20 cellular contexts compared by ENCODE assay signal in the genomic region with DNA sequence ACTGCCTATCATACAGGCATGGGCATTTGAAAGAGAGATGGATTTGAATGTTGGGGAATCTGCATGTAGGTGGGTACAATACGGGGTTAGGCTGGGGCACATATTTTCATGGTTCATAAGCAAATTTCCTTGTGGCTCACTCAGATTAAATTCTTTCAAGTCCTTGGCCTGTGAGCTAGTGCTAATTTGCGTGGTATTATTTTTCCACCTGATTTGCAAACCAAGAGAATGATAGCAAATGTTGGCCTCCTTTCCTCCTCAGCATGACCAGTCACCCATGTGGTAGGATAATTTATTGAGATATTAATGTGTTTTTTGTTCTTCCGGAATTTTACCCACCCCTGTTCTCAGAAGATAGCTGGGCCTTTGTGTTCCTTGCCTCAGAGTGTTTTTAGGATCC. TPM values are rescaled to one million over a fixed set of nuclear protein-coding genes. Genes with fewer than 3 reads are reported as not detected.
DNase-seq lines count a peak whose midpoint lies in the region; ATAC-seq and TF ChIP-seq lines count a peak whose summit lies in the region.
"Had no signal": no experiment of that assay in that cellular context is flagged by ENCODE, and none has a peak within 500 bp of the region (broad histone marks: within the 10 kb centered on the region; RNA-seq: fewer than 3 reads in every experiment).

No MANE protein-coding gene starts in this region.

- no peak overlapping the region for H2BK15ac ChIP-seq in mesenchymal stem cell (ENCODE audit: low read depth, poor library complexity, severe bottlenecking)

- TF ChIP-seq CTCF in vagina (IDR thresholded peaks at IDR 0.05): no peak

- H3K4ac ChIP-seq in mesenchymal stem cell (ENCODE audit: low read depth in 1 of 2, low read length in 2 of 2): no peak overlapping the region

- H2BK12ac ChIP-seq in mesenchymal stem cell (ENCODE audit: low read length in 2 of 2): no peak overlapping the region

- H3K23ac ChIP-seq in mesenchymal stem cell (ENCODE audit: low read length in 2 of 2): no peak overlapping the region

- no peaks in the 10 kb centered on the region for H3K79me1 ChIP-seq in mesenchymal stem cell (replicated peaks; ENCODE audit: low read length, poor library complexity, severe bottlenecking)

- no peak overlapping the region for H3K4me2 ChIP-seq in mesenchymal stem cell (ENCODE audit: low read length, poor library complexity, severe bottlenecking)
- H3K4me2 ChIP-seq: PC-9 had no signal

- H3K9ac ChIP-seq in mesenchymal stem cell (ENCODE audit: low read length): peak overlapping the region; percentile 75

- TF ChIP-seq POLR2A in vagina (IDR thresholded peaks at IDR 0.05): no peak

- H2BK120ac ChIP-seq in mesenchymal stem cell (ENCODE audit: low read depth, low read length): no peak overlapping the region

- ATAC-seq in HG03139 (IDR thresholded peaks at IDR 0.05; ENCODE audit: unreplicated experiment): no peak

- H3K27ac Mint-ChIP-seq in dendritic cell treated with granulocyte-macrophage colony-stimulating factor and Interleukin-4, amounts not matched to agents 40 ng/mL and 50 ng/mL, for 4 days: peak overlapping the region; percentile 90
- H3K27ac Mint-ChIP-seq: CD4-positive, alpha-beta memory T cell had no signal

- DNase-seq in NCI-H526 (lab: John Stamatoyannopoulos, UW) (peak; percentile 94 to 97), mesenchymal stem cell (no peak), vagina (ENCODE audit: extremely low spot score in 2 of 2) (no peak), UCSD-AML1 (lab: John Stamatoyannopoulos, UW; ENCODE audit: unreplicated experiment) (no peak), SIG-M5 (lab: John Stamatoyannopoulos, UW) (no peak)
- DNase-seq: Caco-2; CD4-positive, alpha-beta memory T cell; DMS 273 treated with DMSO at 0.1 percent for 48 hours; H7; MG63; NCI-H1436; NCI-H187 treated with DMSO at 0.1 percent for 48 hours; NCI-H2107; NCI-H446 treated with DMSO at 0.1 percent for 48 hours; PC-9; SHP77 had no signal

- no peak overlapping the region for H4K8ac ChIP-seq in mesenchymal stem cell (ENCODE audit: low read length)

- no peak overlapping the region for H3K14ac ChIP-seq in mesenchymal stem cell (ENCODE audit: low read length in 2 of 2)

- no peak overlapping the region for H3K4me3 Mint-ChIP-seq in dendritic cell treated with granulocyte-macrophage colony-stimulating factor and Interleukin-4, amounts not matched to agents 40 ng/mL and 50 ng/mL, for 4 days

- no peak overlapping the region for H3K18ac ChIP-seq in mesenchymal stem cell (ENCODE audit: low read depth in 1 of 2, low read length in 2 of 2)

- H3K36me3 Mint-ChIP-seq in dendritic cell treated with granulocyte-macrophage colony-stimulating factor and Interleukin-4, amounts not matched to agents 40 ng/mL and 50 ng/mL, for 4 days (ENCODE audit: low read depth): no peaks in the 10 kb centered on the region
- H3K36me3 Mint-ChIP-seq: CD4-positive, alpha-beta memory T cell had no signal

- H3K9me3 Mint-ChIP-seq in dendritic cell treated with granulocyte-macrophage colony-stimulating factor and Interleukin-4, amounts not matched to agents 40 ng/mL and 50 ng/mL, for 4 days: no peaks in the 10 kb centered on the region
- H3K9me3 Mint-ChIP-seq: CD4-positive, alpha-beta memory T cell had no signal

- H2AFZ ChIP-seq in mesenchymal stem cell (ENCODE audit: low read depth, low read length): no peak overlapping the region
- H2AFZ ChIP-seq: PC-9 had no signal

- H3K27me3 Mint-ChIP-seq in dendritic cell treated with granulocyte-macrophage colony-stimulating factor and Interleukin-4, amounts not matched to agents 40 ng/mL and 50 ng/mL, for 4 days: peaks cover 1% of the 10 kb centered on the region

- H3K4me1 ChIP-seq in mesenchymal stem cell (ENCODE audit: control insufficient read depth, insufficient read depth, low read depth, low read length): no peaks in the 10 kb centered on the region
- peaks cover 58% of the 10 kb centered on the region for H3K4me1 ChIP-seq in vagina
- H3K4me1 ChIP-seq: Caco-2 had no signal

- H3K9me3 ChIP-seq in mesenchymal stem cell (ENCODE audit: control insufficient read depth, low read length) (no peaks in the 10 kb centered on the region), vagina (no peaks in the 10 kb centered on the region)
- H3K9me3 ChIP-seq: Caco-2, MG63 had no signal

- no peak overlapping the region for H3K4me3 ChIP-seq in mesenchymal stem cell (ENCODE audit: insufficient read depth in 1 of 2, low read depth in 1 of 2, low read length in 2 of 2)
- H3K4me3 ChIP-seq in vagina: no peak overlapping the region
- H3K4me3 ChIP-seq: MG63, PC-9 had no signal

- no peak overlapping the region for H4K91ac ChIP-seq in mesenchymal stem cell (ENCODE audit: low read length)

- WGBS in mesenchymal stem cell: 96% methylated on average over 3 of the region's 3 CpGs

- H3K27me3 ChIP-seq in mesenchymal stem cell (ENCODE audit: control insufficient read depth in 1 of 2, insufficient read depth in 1 of 2, low read length in 2 of 2) (no peaks in the 10 kb centered on the region), vagina (no peaks in the 10 kb centered on the region)
- H3K27me3 ChIP-seq: MG63 had no signal

- H3K36me3 ChIP-seq in mesenchymal stem cell (ENCODE audit: control insufficient read depth in 1 of 2, insufficient read depth in 2 of 2, low read depth in 1 of 2, low read length in 2 of 2) (peaks cover 0 to 49% of the 10 kb centered on the region in 2 experiments), vagina (no peaks in the 10 kb centered on the region)
- H3K36me3 ChIP-seq: MG63 had no signal

- no peak overlapping the region for H3K27ac ChIP-seq in mesenchymal stem cell (ENCODE audit: low read length, poor library complexity, severe bottlenecking)
- peak overlapping the region; percentile 27 for H3K27ac ChIP-seq in vagina
- H3K27ac ChIP-seq: PC-9 had no signal

- H3K4me1 Mint-ChIP-seq in dendritic cell treated with granulocyte-macrophage colony-stimulating factor and Interleukin-4, amounts not matched to agents 40 ng/mL and 50 ng/mL, for 4 days (ENCODE audit: low read depth): peaks cover 43% of the 10 kb centered on the region
- H3K4me1 Mint-ChIP-seq: CD4-positive, alpha-beta memory T cell had no signal

- no peak overlapping the region for H2AK5ac ChIP-seq in mesenchymal stem cell (ENCODE audit: low read length, severe bottlenecking)

- H2BK5ac ChIP-seq in mesenchymal stem cell (ENCODE audit: low read depth, low read length, poor library complexity, severe bottlenecking): no peak overlapping the region

- intact Hi-C loops in dendritic cell treated with granulocyte-macrophage colony-stimulating factor and Interleukin-4, amounts not matched to agents 40 ng/mL and 50 ng/mL, for 4 days (cut with micrococcal nuclease): no loop called here
- intact Hi-C loops in vagina (cut with DNase I): no loop called here

RNA-seq across cellular contexts. Expression of a gene that starts 22.9 kb away (rescaled TPM):
- 0.37 TPM for polyA plus RNA-seq in mesenchymal stem cell (2013, experiment 1 of 2)
- 0.44 TPM for polyA plus RNA-seq in mesenchymal stem cell (2013, experiment 2 of 2)
- total RNA-seq in vagina: 16.2 TPM
- total RNA-seq: A673; CD4-positive, alpha-beta memory T cell; LHCN-M2; PC-9 had no signal

Comparison
In these comparisons a context has a peak if more than half of its experiments do, and no peak if none do; other contexts are left out.
1. DNase-seq: peak in NCI-H526 (2 of 2); none in mesenchymal stem cell (single experiment), vagina (0 of 2), UCSD-AML1 (single experiment) and SIG-M5 (single experiment).